ENCODE assay signal across 8 cellular contexts in genomic region chrX:24023538-24023937, GRCh38. TPM values are rescaled to one million over a fixed set of nuclear protein-coding genes. Genes with fewer than 3 reads are reported as not detected.
DNase-seq lines count a peak whose midpoint lies in the region; ATAC-seq, FAIRE-seq and TF ChIP-seq lines count a peak whose summit lies in the region.

No MANE protein-coding gene starts in this region.

- no peak overlapping the region for H2BK15ac ChIP-seq in mesenchymal stem cell (ENCODE audit: low read depth, poor library complexity, severe bottlenecking)

- no peak for TF ChIP-seq RAD21 in A549 (conservative IDR thresholded peaks at IDR 0.05 in 1 of 2, IDR thresholded peaks at IDR 0.05 in 1 of 2)

- H2AK5ac ChIP-seq in mesenchymal stem cell (ENCODE audit: low read length, severe bottlenecking), result no peak overlapping the region

- H3K9ac ChIP-seq in mesenchymal stem cell (ENCODE audit: low read length), result peak overlapping the region; percentile 88

- WGBS in A549 (ENCODE audit: missing lambda C conversion rate), result 3% methylated on average over 1 of the region's 1 CpG
- WGBS in mesenchymal stem cell, result no CpG with 5 or more reads among the region's 1 CpG

- no peak overlapping the region for H2BK5ac ChIP-seq in mesenchymal stem cell (ENCODE audit: low read depth, low read length, poor library complexity, severe bottlenecking)

- H4K8ac ChIP-seq in mesenchymal stem cell (ENCODE audit: low read length), result no peak overlapping the region

- H3K23ac ChIP-seq in mesenchymal stem cell (ENCODE audit: low read length in 2 of 2), result no peak overlapping the region

- H3K27ac ChIP-seq in A549 (peak overlapping the region; percentile 99; a peak in 4 of 6 replicates), mesenchymal stem cell (ENCODE audit: low read length, poor library complexity, severe bottlenecking) (no peak overlapping the region)

- H2AFZ ChIP-seq in mesenchymal stem cell (ENCODE audit: low read depth, low read length), result no peak overlapping the region

- no peaks in the 10 kb centered on the region for H3K27me3 Mint-ChIP-seq in brain

- no peaks in the 10 kb centered on the region for H3K79me1 ChIP-seq in mesenchymal stem cell (replicated peaks; ENCODE audit: low read length, poor library complexity, severe bottlenecking)

- peak overlapping the region; percentile 88 to 96 (median 92) for H3K27ac Mint-ChIP-seq in brain

- peaks cover 39% of the 10 kb centered on the region for H3K36me3 Mint-ChIP-seq in brain

- peaks cover 0 to 16% of the 10 kb centered on the region in 2 experiments for H3K27me3 ChIP-seq in mesenchymal stem cell (ENCODE audit: control insufficient read depth in 1 of 2, insufficient read depth in 1 of 2, low read length in 2 of 2)

- H3K9me3 ChIP-seq in A549 (no peaks in the 10 kb centered on the region), mesenchymal stem cell (ENCODE audit: control insufficient read depth, low read length) (no peaks in the 10 kb centered on the region)

- POLR2A ChIA-PET in A549 (lab: Yijun Ruan, JAX), result interaction anchor here (0.7 to 2.2 kb wide), 2 partner anchors 31 to 71 kb away, joined by 3 to 11 read pairs; partner anchors contain the start of gene EIF2S3

- H3K4me1 ChIP-seq in A549 (peaks cover 37% of the 10 kb centered on the region), mesenchymal stem cell (ENCODE audit: control insufficient read depth, insufficient read depth, low read depth, low read length) (no peaks in the 10 kb centered on the region)

- DNase-seq in A549 (ENCODE audit: low read depth in 1 of 2, low spot score in 1 of 2) (no peak), HFF-Myc (ENCODE audit: extremely low read depth, low read depth) (no peak), mesenchymal stem cell (no peak), NCI-H2107 treated with DMSO at 0.1 percent for 48 hours (lab: John Stamatoyannopoulos, UW; ENCODE audit: unreplicated experiment) (no peak), LoVo (ENCODE audit: low spot score) (no peak)

- H3K4me3 Mint-ChIP-seq in brain, result peak overlapping the region; percentile 88 to 97 (median 94)

- peak overlapping the region; percentile 95 for H3K4me3 ChIP-seq in A549
- H3K4me3 ChIP-seq in HFF-Myc (replicated peaks; ENCODE audit: low read depth, low read length), result peak overlapping the region; percentile 66
- H3K4me3 ChIP-seq in mesenchymal stem cell (ENCODE audit: insufficient read depth in 1 of 2, low read depth in 1 of 2, low read length in 2 of 2), result peak overlapping the region in 1 of 2 experiments; percentile 82

- H2BK120ac ChIP-seq in mesenchymal stem cell (ENCODE audit: low read depth, low read length), result no peak overlapping the region

- TF ChIP-seq POLR2A in A549 (IDR thresholded peaks at IDR 0.05; ENCODE audit: low read length), result no peak

- FAIRE-seq in A549 (lab: Jason Lieb, UNC), result peak; percentile 28

- no peak overlapping the region for H3K18ac ChIP-seq in mesenchymal stem cell (ENCODE audit: low read depth in 1 of 2, low read length in 2 of 2)

- H3K14ac ChIP-seq in mesenchymal stem cell (ENCODE audit: low read length in 2 of 2), result no peak overlapping the region

- no peak overlapping the region for H2BK12ac ChIP-seq in mesenchymal stem cell (ENCODE audit: low read length in 2 of 2)

- H3K4me2 ChIP-seq in A549, result peak overlapping the region; percentile 70
- H3K4me2 ChIP-seq in mesenchymal stem cell (ENCODE audit: low read length, poor library complexity, severe bottlenecking), result no peak overlapping the region

- no peak overlapping the region for H4K91ac ChIP-seq in mesenchymal stem cell (ENCODE audit: low read length)

- CTCF ChIA-PET in A549 (lab: Yijun Ruan, JAX), result interaction anchor here (1.8 kb wide), 1 partner anchor 115 kb away, joined by 5 read pairs; no protein-coding TSS in a partner anchor

- TF ChIP-seq CTCF in A549 (IDR thresholded peaks at IDR 0.05) (no peak), HFF-Myc (IDR thresholded peaks at IDR 0.05; ENCODE audit: low read depth, low read length, missing control alignments) (no peak), brain (conservative IDR thresholded peaks at IDR 0.05) (no peak)

- no peaks in the 10 kb centered on the region for H3K9me3 Mint-ChIP-seq in brain

- H3K4me1 Mint-ChIP-seq in brain, result peaks cover 55% of the 10 kb centered on the region

- no peaks in the 10 kb centered on the region for H3K36me3 ChIP-seq in mesenchymal stem cell (ENCODE audit: control insufficient read depth in 1 of 2, insufficient read depth in 2 of 2, low read depth in 1 of 2, low read length in 2 of 2)

- ATAC-seq in A549 (no peak), GM19455 (IDR thresholded peaks at IDR 0.05; ENCODE audit: unreplicated experiment) (no peak), HG03378 (IDR thresholded peaks at IDR 0.05; ENCODE audit: unreplicated experiment) (no peak)

- TF ChIP-seq EP300 in A549 (IDR thresholded peaks at IDR 0.05), result no peak

- no peak overlapping the region for H3K4ac ChIP-seq in mesenchymal stem cell (ENCODE audit: low read depth in 1 of 2, low read length in 2 of 2)

TF ChIP-seq in A549, 52 proteins besides CTCF, POLR2A, EP300 and RAD21:
- TF ChIP-seq EHF (CRISPR knock-in tag; IDR thresholded peaks at IDR 0.05) (no peak), HES2 (IDR thresholded peaks at IDR 0.05) (no peak)

RNA-seq across cellular contexts. Expression of gene KLHL15, which starts 3.4 kb away (rescaled TPM):
- polyA plus RNA-seq in A549 (2011; rRNA removed) (11.2 and 15.0 TPM in 2 replicates), A549 (2017; fragmentation: RNase III; extraction: RNeasy Plus Mini Kit Qiagen cat#74134 plus additional on column Dnase treatment) (6.1 to 6.4 TPM (median 6.2 TPM) in 3 replicates), brain (ENCODE audit: insufficient read depth, low read depth, low replicate concordance) (3.0 TPM)
- 3.8 and 4.8 TPM in 2 replicates for polyA plus RNA-seq in A549 (2012; cell fraction: cytosol; rRNA removed)
- polyA plus RNA-seq in A549 (2012; cell fraction: nucleus; rRNA removed), result 2.8 and 5.1 TPM in 2 replicates
- 12.5 and 13.4 TPM in 2 replicates for polyA minus RNA-seq in A549 (2011; rRNA and poly(A)+ RNA removed)
- 2.6 TPM for polyA plus RNA-seq in mesenchymal stem cell (2013, experiment 1 of 2)
- polyA plus RNA-seq in mesenchymal stem cell (2013, experiment 2 of 2), result 2.6 TPM

RNA-seq across cellular contexts. Expression of gene EIF2S3, which starts 31.2 kb away (rescaled TPM):
- polyA plus RNA-seq in A549 (2011; rRNA removed) (214 and 219 TPM in 2 replicates), A549 (2017; fragmentation: RNase III; extraction: RNeasy Plus Mini Kit Qiagen cat#74134 plus additional on column Dnase treatment) (259 to 300 TPM (median 270 TPM) in 3 replicates), brain (ENCODE audit: insufficient read depth, low read depth, low replicate concordance) (55.8 TPM)
- 72.4 and 82.5 TPM in 2 replicates for polyA plus RNA-seq in A549 (2012; cell fraction: cytosol; rRNA removed)
- polyA plus RNA-seq in A549 (2012; cell fraction: nucleus; rRNA removed), result 65.4 and 108 TPM in 2 replicates
- polyA minus RNA-seq in A549 (2011; rRNA and poly(A)+ RNA removed), result 298 and 320 TPM in 2 replicates
- polyA plus RNA-seq in mesenchymal stem cell (2013, experiment 1 of 2), result 113 TPM
- 111 TPM for polyA plus RNA-seq in mesenchymal stem cell (2013, experiment 2 of 2)
